Comparison of ENCODE assay signal across 22 cellular contexts in the genomic region with DNA sequence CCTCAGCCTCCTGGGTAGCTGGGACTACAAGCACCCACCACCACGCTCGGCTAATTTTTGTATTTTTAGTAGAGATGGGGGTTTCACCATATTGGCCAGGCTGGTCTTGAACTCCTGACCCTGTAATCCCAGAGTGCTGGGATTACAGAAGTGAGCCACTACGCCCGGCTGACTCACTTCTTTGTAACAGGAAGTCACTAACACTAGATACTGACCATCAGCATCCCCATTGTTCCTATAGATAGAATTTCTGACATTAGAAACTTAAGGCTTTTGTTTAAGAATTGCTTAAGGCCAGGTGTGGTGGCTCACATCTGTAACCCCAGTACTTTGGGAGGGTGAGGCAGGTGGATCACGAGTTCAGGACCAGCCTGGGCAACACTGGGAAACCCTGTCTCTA. TPM values are rescaled to one million over a fixed set of nuclear protein-coding genes. Genes with fewer than 3 reads are reported as not detected.
A peak's percentile ranks its signal among the peaks of the same experiment; 100 is the strongest.
DNase-seq lines count a peak whose midpoint lies in the region; ATAC-seq, FAIRE-seq and TF ChIP-seq lines count a peak whose summit lies in the region.
"Had no signal": no experiment of that assay in that cellular context is flagged by ENCODE, and none has a peak within 500 bp of the region (broad histone marks: within the 10 kb centered on the region; RNA-seq: fewer than 3 reads in every experiment).

No MANE protein-coding gene starts in this region.

- no peak overlapping the region for H3K9ac ChIP-seq in endothelial cell of umbilical vein (replicated peaks; ENCODE audit: extremely low read depth, insufficient read depth, low read length)
- H3K9ac ChIP-seq: SK-N-SH had no signal

- no peaks in the 10 kb centered on the region for H3K9me3 Mint-ChIP-seq in HFFc6
- no peaks in the 10 kb centered on the region for H3K9me3 Mint-ChIP-seq in naive thymus-derived CD4-positive, alpha-beta T cell
- H3K9me3 Mint-ChIP-seq: nephron had no signal

- H3K4me1 ChIP-seq in OCI-LY7 (ENCODE audit: insufficient read depth, low read length, poor library complexity, severe bottlenecking) (peaks cover 11% of the 10 kb centered on the region), endothelial cell of umbilical vein (ENCODE audit: control insufficient read depth, extremely low read depth, insufficient read depth, low read length) (peaks cover 9% of the 10 kb centered on the region)
- no peaks in the 10 kb centered on the region for H3K4me1 ChIP-seq in naive thymus-derived CD4-positive, alpha-beta T cell (ENCODE audit: control insufficient read depth in 2 of 2, insufficient read depth in 2 of 2, low read length in 2 of 2)
- H3K4me1 ChIP-seq: psoas muscle, tibial nerve had no signal

- H3K27ac ChIP-seq in OCI-LY7 (ENCODE audit: low read depth, low read length, poor library complexity, severe bottlenecking): no peak overlapping the region
- peak overlapping the region; percentile 12 for H3K27ac ChIP-seq in endothelial cell of umbilical vein (ENCODE audit: insufficient read depth, low read depth, low read length)
- no peak overlapping the region for H3K27ac ChIP-seq in naive thymus-derived CD4-positive, alpha-beta T cell (ENCODE audit: low read depth, low read length)
- H3K27ac ChIP-seq: psoas muscle, tibial nerve had no signal

- H3K27me3 Mint-ChIP-seq in HFFc6 (ENCODE audit: insufficient read depth): no peaks in the 10 kb centered on the region
- no peaks in the 10 kb centered on the region for H3K27me3 Mint-ChIP-seq in naive thymus-derived CD4-positive, alpha-beta T cell

- TF ChIP-seq CTCF in HFFc6 (IDR thresholded peaks at IDR 0.05) (no peak), OCI-LY7 (conservative IDR thresholded peaks at IDR 0.05; ENCODE audit: low read length) (no peak), endothelial cell of umbilical vein (IDR thresholded peaks at IDR 0.05; ENCODE audit: extremely low read depth in 1 of 2, insufficient read depth in 1 of 2, low read depth in 1 of 2, low read length in 2 of 2) (no peak)

- DNase-seq in HFFc6 (no peak), OCI-LY7 (ENCODE audit: low spot score) (peak; percentile 25), endothelial cell of umbilical vein (ENCODE audit: low read depth, low spot score) (peak; percentile 15), NCI-H2196 treated with DMSO at 0.1 percent for 48 hours (lab: John Stamatoyannopoulos, UW; ENCODE audit: unreplicated experiment) (no peak)
- DNase-seq in naive thymus-derived CD4-positive, alpha-beta T cell: no peak
- DNase-seq in activated naive CD4-positive, alpha-beta T cell treated with Interleukin-2 at 50 U/mL for 16 hours: no peak
- DNase-seq in activated effector memory CD4-positive, alpha-beta T cell treated with Interleukin-2 at 50 U/mL for 16 hours: no peak
- DNase-seq: activated CD4-positive, alpha-beta T cell treated with anti-CD3 and anti-CD28 coated beads, Interleukin-2, amount 50 U/mL, for 1 hour; activated T-cell treated with anti-CD3 and anti-CD28 coated beads, Interleukin-2, amount 50 U/mL, for 1 hour; caudate nucleus; DMS153; effector CD4-positive, alpha-beta T cell; Karpas-422; NCI-H187; psoas muscle; SK-N-SH; stimulated activated naive CD4-positive, alpha-beta T cell had no signal

- H2AFZ ChIP-seq in OCI-LY7 (ENCODE audit: low read length) (no peak overlapping the region), endothelial cell of umbilical vein (ENCODE audit: low read depth, low read length) (no peak overlapping the region)

- dilution Hi-C loops in endothelial cell of umbilical vein (cut with MboI; ENCODE audit: extremely low pct_ligation_motif_present, low sequenced_read_pairs): no loop called here

- ATAC-seq in naive thymus-derived CD4-positive, alpha-beta T cell: peak; percentile 70
- ATAC-seq in HG03432 (IDR thresholded peaks at IDR 0.05; ENCODE audit: unreplicated experiment): no peak

- no peaks in the 10 kb centered on the region for H3K27me3 ChIP-seq in endothelial cell of umbilical vein (ENCODE audit: control insufficient read depth in 2 of 2, insufficient read depth in 2 of 2, low read length in 2 of 2)
- no peaks in the 10 kb centered on the region for H3K27me3 ChIP-seq in naive thymus-derived CD4-positive, alpha-beta T cell (ENCODE audit: control insufficient read depth in 2 of 2, insufficient read depth in 2 of 2, low read length in 2 of 2)
- H3K27me3 ChIP-seq: tibial nerve had no signal

- peaks cover 33% of the 10 kb centered on the region for H3K36me3 Mint-ChIP-seq in HFFc6 (ENCODE audit: low read depth)
- peaks cover 4 to 40% (median 24%) of the 10 kb centered on the region in 5 donors for H3K36me3 Mint-ChIP-seq in naive thymus-derived CD4-positive, alpha-beta T cell

- intact Hi-C loops in OCI-LY7 (cut with micrococcal nuclease; ENCODE audit: unreplicated experiment) (no loop called here), endothelial cell of umbilical vein (cut with micrococcal nuclease) (no loop called here)
- intact Hi-C loops in naive thymus-derived CD4-positive, alpha-beta T cell (cut with micrococcal nuclease): no loop called here

- H3K4me1 Mint-ChIP-seq in HFFc6 (ENCODE audit: low read depth): peaks cover 17% of the 10 kb centered on the region
- H3K4me1 Mint-ChIP-seq in naive thymus-derived CD4-positive, alpha-beta T cell: peaks cover 0 to 22% (median 18%) of the 10 kb centered on the region in 7 donors
- H3K4me1 Mint-ChIP-seq: nephron had no signal

- H4K20me1 ChIP-seq in OCI-LY7 (ENCODE audit: insufficient read depth, low read length): no peaks in the 10 kb centered on the region
- H4K20me1 ChIP-seq in endothelial cell of umbilical vein (replicated peaks; ENCODE audit: control insufficient read depth, extremely low read depth, insufficient read depth, low read length): peaks cover 4% of the 10 kb centered on the region

- H3K9me3 ChIP-seq in OCI-LY7 (ENCODE audit: low read length) (no peaks in the 10 kb centered on the region), endothelial cell of umbilical vein (replicated peaks; ENCODE audit: control insufficient read depth, insufficient read depth, low read length) (no peaks in the 10 kb centered on the region)
- no peaks in the 10 kb centered on the region for H3K9me3 ChIP-seq in naive thymus-derived CD4-positive, alpha-beta T cell (ENCODE audit: control insufficient read depth in 2 of 3, low read length in 3 of 3)
- H3K9me3 ChIP-seq: psoas muscle, SK-N-SH, tibial nerve had no signal

- H3K36me3 ChIP-seq in OCI-LY7 (ENCODE audit: insufficient read depth, low read length) (peaks cover 71% of the 10 kb centered on the region), endothelial cell of umbilical vein (ENCODE audit: control insufficient read depth in 2 of 2, extremely low read depth in 1 of 2, insufficient read depth in 2 of 2, low read length in 2 of 2) (peaks cover 0 to 6% of the 10 kb centered on the region in 2 experiments)
- peaks cover 0 to 45% (median 3%) of the 10 kb centered on the region in 3 experiments for H3K36me3 ChIP-seq in naive thymus-derived CD4-positive, alpha-beta T cell (ENCODE audit: control insufficient read depth in 2 of 3, insufficient read depth in 3 of 3, low read length in 3 of 3)

- H3K9me2 ChIP-seq in OCI-LY7 (ENCODE audit: insufficient read depth, low read length): no peaks in the 10 kb centered on the region
- H3K9me2 ChIP-seq: SK-N-SH had no signal

- POLR2A ChIA-PET in OCI-LY7 (lab: Charles Lee) (interaction anchor here (0.7 kb wide), 1 partner anchor 15 kb away, joined by 3 read pairs; no protein-coding TSS in a partner anchor), endothelial cell of umbilical vein (lab: Charles Lee) (interaction anchor here (0.6 kb wide), 1 partner anchor 76 kb away, joined by 3 read pairs; no protein-coding TSS in a partner anchor)
- POLR2A ChIA-PET in naive thymus-derived CD4-positive, alpha-beta T cell (lab: Charles Lee): no interaction called here

- H3K4me2 ChIP-seq in OCI-LY7 (ENCODE audit: low read length): no peak overlapping the region
- H3K4me2 ChIP-seq in endothelial cell of umbilical vein (ENCODE audit: insufficient read depth, low read length): no peak overlapping the region
- H3K4me2 ChIP-seq: SK-N-SH had no signal

- no peak overlapping the region for H3K4me3 Mint-ChIP-seq in HFFc6
- H3K4me3 Mint-ChIP-seq in naive thymus-derived CD4-positive, alpha-beta T cell: no peak overlapping the region
- H3K4me3 Mint-ChIP-seq: nephron had no signal

- no peak overlapping the region for H3K4me3 ChIP-seq in OCI-LY7 (ENCODE audit: low read depth, low read length, poor library complexity, severe bottlenecking)
- H3K4me3 ChIP-seq in endothelial cell of umbilical vein (replicated peaks in 1 of 3; ENCODE audit: insufficient read depth in 1 of 3, low read depth in 1 of 3, low read length in 3 of 3): no peak overlapping the region
- no peak overlapping the region for H3K4me3 ChIP-seq in naive thymus-derived CD4-positive, alpha-beta T cell (ENCODE audit: low read length)
- H3K4me3 ChIP-seq: lung, psoas muscle, tibial nerve had no signal

- H3K79me2 ChIP-seq in OCI-LY7 (ENCODE audit: insufficient read depth, low read depth, low read length) (no peaks in the 10 kb centered on the region), endothelial cell of umbilical vein (ENCODE audit: control insufficient read depth, insufficient read depth, low read length) (peaks cover 58% of the 10 kb centered on the region)

- CTCF ChIA-PET in OCI-LY7 (lab: Charles Lee; ENCODE audit: unreplicated experiment) (interaction anchor here (0.6 kb wide), 1 partner anchor 168 kb away, joined by 3 read pairs; the partner anchor contains the start of gene CCNI2), endothelial cell of umbilical vein (lab: Charles Lee) (no interaction called here)
- CTCF ChIA-PET in naive thymus-derived CD4-positive, alpha-beta T cell (lab: Charles Lee): no interaction called here

- BruUV-seq in OCI-LY7 (replicated peaks; lab: Mats Ljungman, UMichigan): no TSS peak
- no TSS peak for BruUV-seq in endothelial cell of umbilical vein (replicated peaks; lab: Mats Ljungman, UMichigan)

- H3K27ac Mint-ChIP-seq in HFFc6: peak overlapping the region; percentile 52; the same call in 1 of the 2 replicates
- no peak overlapping the region for H3K27ac Mint-ChIP-seq in naive thymus-derived CD4-positive, alpha-beta T cell
- H3K27ac Mint-ChIP-seq: nephron had no signal

- TF ChIP-seq POLR2A in endothelial cell of umbilical vein (IDR thresholded peaks at IDR 0.05; ENCODE audit: low read depth, low read length): no peak

- H3K9me1 ChIP-seq in endothelial cell of umbilical vein (replicated peaks; ENCODE audit: control insufficient read depth, extremely low read depth, insufficient read depth, low read length): no peaks in the 10 kb centered on the region

- no peak for FAIRE-seq in endothelial cell of umbilical vein (lab: Jason Lieb, UNC)
- FAIRE-seq: frontal cortex had no signal

RNA-seq across cellular contexts. Expression of gene LEAP2, which starts 42.2 kb away (rescaled TPM):
- total RNA-seq in HFFc6 (2021; fragmentation: NEBNext Ultra II Directional; extraction: Animal tissue kit (Norgen Biotek cat#: 25700)): under 1 TPM; 0.09 to 0.51 (median 0.41) TPM
- total RNA-seq in OCI-LY7 (2014; rRNA removed; shearing (Covaris generic)): 4.4 TPM in 2 replicates
- total RNA-seq in OCI-LY7 (2022): 5.4 and 5.6 TPM in 2 replicates
- 0.40 and 0.99 TPM in 2 replicates for total RNA-seq in endothelial cell of umbilical vein
- polyA plus RNA-seq in endothelial cell of umbilical vein: 0.37 and 0.48 TPM in 2 replicates
- 0.12 and 0.16 TPM in 2 replicates for polyA plus RNA-seq in endothelial cell of umbilical vein (2011; cell fraction: cytosol; rRNA removed)
- 3.0 and 3.6 TPM in 2 replicates for polyA plus RNA-seq in endothelial cell of umbilical vein (2011; cell fraction: nucleus; rRNA removed)
- 0.11 TPM in 1 of 2 replicates, not detected in the other for polyA plus RNA-seq in endothelial cell of umbilical vein (2012)
- not detected in 2 replicates for polyA minus RNA-seq in endothelial cell of umbilical vein
- polyA minus RNA-seq in endothelial cell of umbilical vein (2011; cell fraction: cytosol; rRNA and poly(A)+ RNA removed): not detected
- polyA minus RNA-seq in endothelial cell of umbilical vein (2011; cell fraction: nucleus; rRNA and poly(A)+ RNA removed): 0.43 and 1.2 TPM in 2 replicates
- 1 to 10 TPM in 4 of 5 experiments, under 1 TPM in 1; 0.91 to 9.9 (median 4.5) TPM for total RNA-seq in naive thymus-derived CD4-positive, alpha-beta T cell
- polyA plus RNA-seq in naive thymus-derived CD4-positive, alpha-beta T cell: 1 to 10 TPM in 1 of 2 donors, under 1 TPM in 1; 0.70 to 2.0 TPM

RNA-seq across cellular contexts. Expression of gene AFF4, which starts 47.8 kb away (rescaled TPM):
- 10 to 100 TPM; 81.1 to 92.5 (median 87.6) TPM for total RNA-seq in HFFc6 (2021; fragmentation: NEBNext Ultra II Directional; extraction: Animal tissue kit (Norgen Biotek cat#: 25700))
- 19.6 and 21.6 TPM in 2 replicates for total RNA-seq in OCI-LY7 (2014; rRNA removed; shearing (Covaris generic))
- total RNA-seq in OCI-LY7 (2022) (42.4 and 45.7 TPM in 2 replicates), endothelial cell of umbilical vein (85.5 and 88.3 TPM in 2 replicates)
- polyA plus RNA-seq in endothelial cell of umbilical vein: 21.3 and 27.0 TPM in 2 replicates
- polyA plus RNA-seq in endothelial cell of umbilical vein (2011; cell fraction: cytosol; rRNA removed): 23.3 and 27.0 TPM in 2 replicates
- 92.9 and 97.1 TPM in 2 replicates for polyA plus RNA-seq in endothelial cell of umbilical vein (2011; cell fraction: nucleus; rRNA removed)
- polyA plus RNA-seq in endothelial cell of umbilical vein (2012): 38.9 and 49.5 TPM in 2 replicates
- 112 and 128 TPM in 2 replicates for polyA minus RNA-seq in endothelial cell of umbilical vein
- 25.9 TPM for polyA minus RNA-seq in endothelial cell of umbilical vein (2011; cell fraction: cytosol; rRNA and poly(A)+ RNA removed)
- 168 and 191 TPM in 2 replicates for polyA minus RNA-seq in endothelial cell of umbilical vein (2011; cell fraction: nucleus; rRNA and poly(A)+ RNA removed)
- 10 to 100 TPM; 39.7 to 82.3 (median 69.0) TPM for total RNA-seq in naive thymus-derived CD4-positive, alpha-beta T cell
- 10 to 100 TPM; 25.3 to 30.6 TPM for polyA plus RNA-seq in naive thymus-derived CD4-positive, alpha-beta T cell

RNA-seq across cellular contexts. Expression of gene UQCRQ, which starts 49.2 kb away (rescaled TPM):
- total RNA-seq in HFFc6 (2021; fragmentation: NEBNext Ultra II Directional; extraction: Animal tissue kit (Norgen Biotek cat#: 25700)): 100 to 1,000 TPM; 501 to 678 (median 615) TPM
- 140 and 158 TPM in 2 replicates for total RNA-seq in OCI-LY7 (2014; rRNA removed; shearing (Covaris generic))
- total RNA-seq in OCI-LY7 (2022): 274 and 310 TPM in 2 replicates
- total RNA-seq in endothelial cell of umbilical vein: 390 and 458 TPM in 2 replicates
- polyA plus RNA-seq in endothelial cell of umbilical vein: 246 and 263 TPM in 2 replicates
- polyA plus RNA-seq in endothelial cell of umbilical vein (2011; cell fraction: cytosol; rRNA removed): 280 and 312 TPM in 2 replicates
- 72.0 and 114 TPM in 2 replicates for polyA plus RNA-seq in endothelial cell of umbilical vein (2011; cell fraction: nucleus; rRNA removed)
- 329 and 394 TPM in 2 replicates for polyA plus RNA-seq in endothelial cell of umbilical vein (2012)
- 30.1 and 50.5 TPM in 2 replicates for polyA minus RNA-seq in endothelial cell of umbilical vein
- 61.8 TPM for polyA minus RNA-seq in endothelial cell of umbilical vein (2011; cell fraction: cytosol; rRNA and poly(A)+ RNA removed)
- 16.8 and 20.5 TPM in 2 replicates for polyA minus RNA-seq in endothelial cell of umbilical vein (2011; cell fraction: nucleus; rRNA and poly(A)+ RNA removed)
- total RNA-seq in naive thymus-derived CD4-positive, alpha-beta T cell: 100 to 1,000 TPM; 101 to 338 (median 110) TPM
- 100 to 1,000 TPM; 556 to 584 TPM for polyA plus RNA-seq in naive thymus-derived CD4-positive, alpha-beta T cell

RNA-seq across cellular contexts. Expression of gene GDF9, which starts 49.4 kb away (rescaled TPM):
- total RNA-seq in HFFc6 (2021; fragmentation: NEBNext Ultra II Directional; extraction: Animal tissue kit (Norgen Biotek cat#: 25700)): under 1 TPM in 3 of 6 experiments, not detected in 3; 0.09 to 0.14 (median 0.12) TPM
- total RNA-seq in OCI-LY7 (2014; rRNA removed; shearing (Covaris generic)): 0.44 and 0.66 TPM in 2 replicates
- total RNA-seq in OCI-LY7 (2022) (1.7 and 2.2 TPM in 2 replicates), endothelial cell of umbilical vein (0.32 TPM in 1 of 2 replicates, not detected in the other)
- 0.07 and 0.24 TPM in 2 replicates for polyA plus RNA-seq in endothelial cell of umbilical vein
- 0.04 and 0.08 TPM in 2 replicates for polyA plus RNA-seq in endothelial cell of umbilical vein (2011; cell fraction: cytosol; rRNA removed)
- polyA plus RNA-seq in endothelial cell of umbilical vein (2011; cell fraction: nucleus; rRNA removed): 0.14 and 0.45 TPM in 2 replicates
- 0.09 TPM in 1 of 2 replicates, not detected in the other for polyA plus RNA-seq in endothelial cell of umbilical vein (2012)
- polyA minus RNA-seq in endothelial cell of umbilical vein: 0.15 and 0.19 TPM in 2 replicates
- not detected for polyA minus RNA-seq in endothelial cell of umbilical vein (2011; cell fraction: cytosol; rRNA and poly(A)+ RNA removed)
- polyA minus RNA-seq in endothelial cell of umbilical vein (2011; cell fraction: nucleus; rRNA and poly(A)+ RNA removed): 1.4 and 1.8 TPM in 2 replicates
- 1 to 10 TPM in 4 of 5 experiments, under 1 TPM in 1; 0.48 to 2.0 (median 1.6) TPM for total RNA-seq in naive thymus-derived CD4-positive, alpha-beta T cell
- polyA plus RNA-seq in naive thymus-derived CD4-positive, alpha-beta T cell: under 1 TPM; 0.43 to 0.53 TPM

Comparison
In these comparisons a context has a peak if more than half of its experiments do, and no peak if none do; other contexts are left out.
1. DNase-seq: peak in OCI-LY7 (single experiment) and endothelial cell of umbilical vein (single experiment); none in HFFc6 (single experiment), naive thymus-derived CD4-positive, alpha-beta T cell (0 of 9), activated naive CD4-positive, alpha-beta T cell treated with Interleukin-2 at 50 U/mL for 16 hours (single experiment), NCI-H2196 treated with DMSO at 0.1 percent for 48 hours (single experiment) and activated effector memory CD4-positive, alpha-beta T cell treated with Interleukin-2 at 50 U/mL for 16 hours (single experiment).